1 cellular context compared by ENCODE assay signal in genomic region chr20:38498909-38499308, GRCh38.
TF ChIP-seq lines count a peak whose summit lies in the region.

No MANE protein-coding gene starts in this region.

TF ChIP-seq in HepG2, 621 proteins besides CTCF, POLR2A, EP300 and RAD21:
- no peak for TF ChIP-seq GPBP1L1 (CRISPR knock-in tag; IDR thresholded peaks at IDR 0.05)
- TF ChIP-seq ZNF629 (CRISPR knock-in tag; conservative IDR thresholded peaks at IDR 0.05), result 0 out of 2 replicates have a peak, but pooled peaks have one; percentile 14
- TF ChIP-seq ATF7 (IDR thresholded peaks at IDR 0.05), result peak; percentile 50; the same call in 1 of the 2 replicates
- no peak for TF ChIP-seq ATF7 (CRISPR knock-in tag; IDR thresholded peaks at IDR 0.05)
TF ChIP-seq in HepG2: peak in this region for 2.
